Comparison of ENCODE assay signal across 23 cellular contexts in the genomic region with DNA sequence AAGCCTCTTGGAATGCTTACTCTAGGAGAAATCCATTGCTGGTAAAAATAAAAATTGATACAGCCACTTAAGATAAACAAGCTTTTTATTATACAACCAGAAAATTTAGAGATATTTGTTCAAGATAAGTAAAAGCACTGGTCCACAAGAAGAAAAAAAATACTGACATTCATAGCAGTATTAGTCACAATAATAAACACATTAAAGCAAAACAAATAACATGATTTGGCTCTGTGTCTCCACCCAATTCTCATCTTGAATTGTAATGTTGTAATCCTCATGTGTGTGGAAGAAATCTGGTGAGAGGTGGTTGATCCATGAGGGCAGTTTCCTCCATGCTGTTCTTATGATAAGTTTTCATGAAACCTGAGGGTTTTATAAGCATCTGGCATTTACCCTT.
"Had no signal": no experiment of that assay in that cellular context is flagged by ENCODE, and none has a peak within 500 bp of the region (broad histone marks: within the 10 kb centered on the region; RNA-seq: fewer than 3 reads in every experiment).

No MANE protein-coding gene starts in this region.

- H3K27ac ChIP-seq: adrenal gland, foreskin keratinocyte, hepatocyte, left ventricle myocardium inferior, prostate gland, SK-N-MC, upper lobe of left lung had no signal

- DNase-seq: activated CD4-positive, alpha-beta T cell treated with anti-CD3 and anti-CD28 coated beads for 4 hours; activated CD4-positive, CD25-positive, alpha-beta regulatory T cell; activated CD8-positive, alpha-beta T cell treated with anti-CD3 and anti-CD28 coated beads, Interleukin-2, amount 10 ng/mL, durations not matched to agents 7 days and 5 days; adrenal gland; cerebellar nuclear complex; dermis blood vessel endothelial cell; effector CD8-positive, alpha-beta T cell; foreskin keratinocyte; left ventricle myocardium inferior; natural killer cell; stimulated activated CD4-positive, alpha-beta T cell treated with anti-CD3 and anti-CD28 coated beads, Interleukin-12 subunit alpha, Interleukin-12 subunit beta, amount 100 ng/mL, for 4 hours; stimulated activated CD4-positive, alpha-beta T cell treated with anti-CD3 and anti-CD28 coated beads, Interleukin-4, amount 100 ng/mL, for 4 hours; stimulated activated naive CD8-positive, alpha-beta T cell treated with anti-CD3 and anti-CD28 coated beads, Interleukin-15, Interleukin-2, amounts not matched to agents 100 U/mL and 50 U/mL, for 24 hours; SW 1271; T-helper 17 cell; upper lobe of left lung had no signal

- H3K4me1 ChIP-seq: adrenal gland, foreskin keratinocyte, left ventricle myocardium inferior, prostate gland, upper lobe of left lung had no signal

- H3K36me3 ChIP-seq: adrenal gland, ascending aorta, left ventricle myocardium inferior, prostate gland, upper lobe of left lung had no signal

- H3K9me3 ChIP-seq: adrenal gland, ascending aorta, prostate gland had no signal

- H3K79me2 ChIP-seq: hepatocyte had no signal

- H3K27me3 ChIP-seq: adrenal gland, ascending aorta, foreskin keratinocyte, hepatocyte, upper lobe of left lung had no signal

- H3K27ac Mint-ChIP-seq: activated CD8-positive, alpha-beta T cell treated with anti-CD3 and anti-CD28 coated beads, Interleukin-2, amount 10 ng/mL, durations not matched to agents 7 days and 5 days; activated naive CD4-positive, alpha-beta T cell treated with anti-CD3 and anti-CD28 coated beads, Interleukin-2, amount 50 U/mL, for 72 hours; activated T-helper 1 cell treated with anti-CD3 and anti-CD28 coated beads, Interleukin-12 subunit alpha, Interleukin-12 subunit beta, Interleukin-2, Interleukin-4 antibody, amounts not matched to agents 30 ng/mL and 10 ng/mL and 1 ng/mL, durations not matched to agents 14 hours and 24 hours and 36 hours; mesothelial cell of epicardium; natural killer cell; T-helper 17 cell had no signal

- H3K4me3 ChIP-seq: adrenal gland, ascending aorta, hepatocyte, left ventricle myocardium inferior, prostate gland, SK-N-MC, upper lobe of left lung had no signal

- H3K4me2 ChIP-seq: hepatocyte had no signal

- H2AFZ ChIP-seq: hepatocyte had no signal

- H3K4me3 Mint-ChIP-seq: activated CD8-positive, alpha-beta T cell treated with anti-CD3 and anti-CD28 coated beads, Interleukin-2, amount 10 ng/mL, durations not matched to agents 7 days and 5 days; activated T-helper 1 cell treated with anti-CD3 and anti-CD28 coated beads, Interleukin-12 subunit alpha, Interleukin-12 subunit beta, Interleukin-2, Interleukin-4 antibody, amounts not matched to agents 30 ng/mL and 10 ng/mL and 1 ng/mL, durations not matched to agents 14 hours and 24 hours and 36 hours; mesothelial cell of epicardium; natural killer cell; T-helper 17 cell had no signal

- H3K27me3 Mint-ChIP-seq: T-helper 17 cell had no signal

- H3K4me1 Mint-ChIP-seq: mesothelial cell of epicardium, natural killer cell, T-helper 17 cell had no signal

- H3K36me3 Mint-ChIP-seq: mesothelial cell of epicardium had no signal

- ATAC-seq: activated CD8-positive, alpha-beta T cell treated with anti-CD3 and anti-CD28 coated beads, Interleukin-2, amount 10 ng/mL, durations not matched to agents 7 days and 5 days; activated naive CD4-positive, alpha-beta T cell treated with anti-CD3 and anti-CD28 coated beads, Interleukin-2, amount 50 U/mL, for 72 hours; foreskin keratinocyte; natural killer cell; stimulated activated naive CD8-positive, alpha-beta T cell treated with anti-CD3 and anti-CD28 coated beads, Interleukin-15, Interleukin-2, amounts not matched to agents 100 U/mL and 50 U/mL, for 24 hours; T-helper 17 cell had no signal
